ENCODE assay signal across 15 cellular contexts in genomic region chr12:67701121-67701520, GRCh38.
"Had no signal": no experiment of that assay in that cellular context is flagged by ENCODE, and none has a peak within 500 bp of the region (broad histone marks: within the 10 kb centered on the region; RNA-seq: fewer than 3 reads in every experiment).

No MANE protein-coding gene starts in this region.

- H3K36me3 ChIP-seq: right atrium auricular region, tibial artery, WERI-Rb-1 had no signal

- H3K27me3 ChIP-seq: right atrium auricular region, tibial artery had no signal

- H3K4me3 Mint-ChIP-seq: activated CD8-positive, alpha-beta T cell treated with anti-CD3 and anti-CD28 coated beads, Interleukin-2, amount 10 ng/mL, durations not matched to agents 7 days and 5 days; activated naive CD4-positive, alpha-beta T cell treated with anti-CD3 and anti-CD28 coated beads for 36 hours; naive thymus-derived CD4-positive, alpha-beta T cell; stimulated activated effector memory CD8-positive, alpha-beta T cell treated with anti-CD3 and anti-CD28 coated beads, Interleukin-12 subunit alpha, Interleukin-12 subunit beta, amount 100 ng/mL, for 72 hours had no signal

- H3K27ac ChIP-seq: right atrium auricular region, tibial artery, WERI-Rb-1 had no signal

- H3K9me3 Mint-ChIP-seq: activated naive CD4-positive, alpha-beta T cell treated with anti-CD3 and anti-CD28 coated beads for 36 hours; stimulated activated effector memory CD8-positive, alpha-beta T cell treated with anti-CD3 and anti-CD28 coated beads, Interleukin-12 subunit alpha, Interleukin-12 subunit beta, amount 100 ng/mL, for 72 hours had no signal

- H3K4me3 ChIP-seq: lung, right atrium auricular region, tibial artery had no signal

- ATAC-seq: activated CD8-positive, alpha-beta T cell treated with anti-CD3 and anti-CD28 coated beads, Interleukin-2, amount 10 ng/mL, durations not matched to agents 7 days and 5 days; left colon; naive thymus-derived CD4-positive, alpha-beta T cell; stimulated activated effector memory CD8-positive, alpha-beta T cell treated with anti-CD3 and anti-CD28 coated beads, Interleukin-12 subunit alpha, Interleukin-12 subunit beta, amount 100 ng/mL, for 72 hours had no signal

- H3K27ac Mint-ChIP-seq: activated CD8-positive, alpha-beta T cell treated with anti-CD3 and anti-CD28 coated beads, Interleukin-2, amount 10 ng/mL, durations not matched to agents 7 days and 5 days; activated naive CD4-positive, alpha-beta T cell treated with anti-CD3 and anti-CD28 coated beads for 36 hours; naive thymus-derived CD4-positive, alpha-beta T cell; stimulated activated effector memory CD8-positive, alpha-beta T cell treated with anti-CD3 and anti-CD28 coated beads, Interleukin-12 subunit alpha, Interleukin-12 subunit beta, amount 100 ng/mL, for 72 hours had no signal

- DNase-seq: activated CD4-positive, alpha-beta T cell treated with anti-CD3 and anti-CD28 coated beads for 4 hours; activated CD8-positive, alpha-beta T cell treated with anti-CD3 and anti-CD28 coated beads, Interleukin-2, amount 10 ng/mL, durations not matched to agents 7 days and 5 days; activated naive CD4-positive, alpha-beta T cell treated with anti-CD3 and anti-CD28 coated beads for 36 hours; cerebellar nuclear complex; dermis blood vessel endothelial cell; erythroblast; glutamatergic neuron; left colon; naive thymus-derived CD4-positive, alpha-beta T cell; small intestine; tibial artery; WERI-Rb-1 had no signal

- H3K9me3 ChIP-seq: right atrium auricular region, tibial artery had no signal

- H3K36me3 Mint-ChIP-seq: stimulated activated effector memory CD8-positive, alpha-beta T cell treated with anti-CD3 and anti-CD28 coated beads, Interleukin-12 subunit alpha, Interleukin-12 subunit beta, amount 100 ng/mL, for 72 hours had no signal
